ENCODE assay signal across 14 cellular contexts in the genomic region with DNA sequence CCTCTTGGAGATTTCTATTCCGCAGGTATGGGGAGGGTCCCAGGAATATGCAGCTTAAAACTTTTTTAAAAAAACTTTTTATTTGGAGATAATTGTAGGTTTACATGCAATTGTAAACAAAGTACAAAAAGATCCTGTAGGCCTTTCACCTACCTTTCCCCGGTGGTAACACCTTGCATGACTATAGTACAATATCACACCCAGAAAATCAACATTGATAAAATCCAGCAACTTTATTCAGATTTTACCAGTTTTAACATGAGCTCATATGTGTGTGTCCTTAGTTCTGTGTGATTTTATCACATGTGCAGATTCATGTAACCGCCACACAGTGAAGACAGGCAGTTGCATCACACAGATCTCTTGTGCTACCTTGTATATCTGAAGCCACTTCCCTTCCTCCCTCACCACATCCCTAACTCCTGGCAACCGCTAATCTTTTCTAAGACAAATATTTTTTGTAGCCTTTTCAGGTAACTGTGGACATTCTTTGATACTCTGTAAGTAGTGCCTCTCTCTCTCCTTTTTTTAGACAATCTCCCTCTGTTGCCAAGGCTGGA.
"Had no signal": no experiment of that assay in that cellular context is flagged by ENCODE, and none has a peak within 500 bp of the region (broad histone marks: within the 10 kb centered on the region; RNA-seq: fewer than 3 reads in every experiment).

No MANE protein-coding gene starts in this region.

- H3K9ac ChIP-seq: parathyroid adenoma had no signal

- H3K36me3 ChIP-seq: cardiac muscle cell, heart left ventricle, vagina, WERI-Rb-1 had no signal

- H3K4me1 ChIP-seq: heart left ventricle, parathyroid adenoma, vagina had no signal

- H3K4me3 ChIP-seq: cardiac muscle cell, heart left ventricle, vagina had no signal

- H3K27me3 ChIP-seq: heart left ventricle, vagina had no signal

- H3K27ac ChIP-seq: cardiac muscle cell, heart left ventricle, parathyroid adenoma, vagina, WERI-Rb-1 had no signal

- H3K9me3 ChIP-seq: vagina had no signal

- DNase-seq: activated CD4-positive, alpha-beta memory T cell treated with anti-CD3 and anti-CD28 coated beads, Interleukin-2, amount 10 ng/mL, durations not matched to agents 7 days and 5 days; activated CD4-positive, alpha-beta T cell treated with anti-CD3 and anti-CD28 coated beads for 36 hours; activated CD8-positive, alpha-beta memory T cell treated with anti-CD3 and anti-CD28 coated beads, Interleukin-2, amount 50 U/mL, for 48 hours; activated naive CD4-positive, alpha-beta T cell; effector CD8-positive, alpha-beta T cell; foreskin melanocyte; heart left ventricle; kidney; naive B cell; stimulated activated CD4-positive, alpha-beta T cell treated with anti-CD3 and anti-CD28 coated beads, Interleukin-4, amount 100 ng/mL, for 24 hours; WERI-Rb-1 had no signal
